In the genomic region with DNA sequence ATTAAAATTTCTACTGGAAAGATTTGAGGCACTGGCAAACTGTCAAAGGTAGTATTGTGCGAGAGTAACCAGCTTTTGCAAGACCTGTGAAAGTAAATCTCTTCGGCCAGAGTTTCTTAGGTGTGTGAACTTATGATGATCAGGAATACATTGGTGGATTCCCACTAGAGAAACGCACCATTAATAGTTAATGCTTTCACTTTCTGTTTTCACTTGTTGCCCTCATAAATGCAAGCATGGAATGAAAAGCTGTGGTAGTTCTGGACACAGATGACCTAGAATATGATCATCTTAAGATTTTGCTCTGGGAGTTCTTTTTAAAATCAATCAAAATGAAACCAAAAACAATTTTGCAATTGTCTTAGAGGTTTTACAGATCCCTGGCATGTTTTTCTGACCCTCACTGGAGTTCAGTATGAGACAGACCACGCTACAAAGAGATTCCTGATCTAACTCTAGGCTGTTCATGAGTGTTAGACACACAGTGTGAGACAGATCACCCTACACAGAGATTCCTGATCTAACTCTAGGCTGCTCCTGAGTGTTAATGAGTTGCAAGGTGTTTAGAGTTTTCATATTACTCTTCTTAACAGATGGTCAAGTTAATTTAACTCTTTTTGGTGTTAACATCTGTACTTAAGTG, we compare ENCODE assay signal across 7 cellular contexts.
DNase-seq lines count a peak whose midpoint lies in the region; ATAC-seq and TF ChIP-seq lines count a peak whose summit lies in the region.

No MANE protein-coding gene starts in this region.

- H3K27ac Mint-ChIP-seq in osteocyte (ENCODE audit: unreplicated experiment) (peak overlapping the region; percentile 78), WTC11 (no peak overlapping the region)

- POLR2A ChIA-PET in WTC11 (lab: Charles Lee), result no interaction called here

- DNase-seq in astrocyte of the spinal cord (ENCODE audit: low read depth, low spot score) (peak; percentile 62), osteocyte (ENCODE audit: extremely low spot score, unreplicated experiment) (no peak), SIG-M5 (lab: John Stamatoyannopoulos, UW) (no peak), WTC11 (ENCODE audit: low spot score) (no peak)
- DNase-seq in activated CD4-positive, alpha-beta T cell treated with anti-CD3 and anti-CD28 coated beads, Interleukin-2, amount 50 U/mL, for 48 hours, result no peak

- in situ Hi-C loops in astrocyte of the spinal cord (cut with HindIII; ENCODE audit: low sequenced_read_pairs), result no loop called here

- H3K27me3 Mint-ChIP-seq in osteocyte (ENCODE audit: unreplicated experiment) (no peaks in the 10 kb centered on the region), WTC11 (ENCODE audit: low read depth) (no peaks in the 10 kb centered on the region)

- H3K4me1 Mint-ChIP-seq in osteocyte (ENCODE audit: unreplicated experiment), result peaks cover 17% of the 10 kb centered on the region
- H3K4me1 Mint-ChIP-seq in WTC11, result no peaks in the 10 kb centered on the region

- H3K9me3 Mint-ChIP-seq in osteocyte (ENCODE audit: unreplicated experiment) (peaks cover 10% of the 10 kb centered on the region), WTC11 (peaks cover 12% of the 10 kb centered on the region; the same call in 1 of the 2 replicates)

- peak overlapping the region; percentile 44 for H3K4me3 Mint-ChIP-seq in osteocyte (ENCODE audit: unreplicated experiment)
- H3K4me3 Mint-ChIP-seq in WTC11, result no peak overlapping the region

- no peak for TF ChIP-seq CTCF in astrocyte of the spinal cord (IDR thresholded peaks at IDR 0.05; ENCODE audit: low read depth, low read length)
- no peak for TF ChIP-seq CTCF in osteocyte (IDR thresholded peaks at IDR 0.05)
- no peak for TF ChIP-seq CTCF in WTC11 (IDR thresholded peaks at IDR 0.05)

- peak overlapping the region; percentile 4 for H3K4me3 ChIP-seq in astrocyte of the spinal cord (ENCODE audit: low read depth, low read length)

- CTCF ChIA-PET in WTC11 (lab: Charles Lee), result interaction anchor here (1.0 kb wide), 1 partner anchor 55 kb away, joined by 4 read pairs; no protein-coding TSS in a partner anchor

- peak; percentile 81 for ATAC-seq in GM18868 (IDR thresholded peaks at IDR 0.05; ENCODE audit: unreplicated experiment)
- ATAC-seq in HG02870 (IDR thresholded peaks at IDR 0.05; ENCODE audit: unreplicated experiment), result peak; percentile 68
- ATAC-seq in WTC11, result no peak

- H3K36me3 Mint-ChIP-seq in osteocyte (ENCODE audit: unreplicated experiment) (peaks cover 16% of the 10 kb centered on the region), WTC11 (0 out of 2 replicates have a peak, but pooled peaks cover 5% of the 10 kb centered on the region)

TF ChIP-seq in WTC11, 78 proteins besides CTCF, POLR2A, EP300 and RAD21 (continues in another document):
- no peak for TF ChIP-seq E2F4 (CRISPR knock-in tag; IDR thresholded peaks at IDR 0.05; ENCODE audit: borderline replicate concordance, low read depth)
- no peak for TF ChIP-seq HMGA2 (CRISPR knock-in tag; IDR thresholded peaks at IDR 0.05)
- no peak for TF ChIP-seq MYBL2 (CRISPR knock-in tag; IDR thresholded peaks at IDR 0.05)
- TF ChIP-seq, protein P1, sequence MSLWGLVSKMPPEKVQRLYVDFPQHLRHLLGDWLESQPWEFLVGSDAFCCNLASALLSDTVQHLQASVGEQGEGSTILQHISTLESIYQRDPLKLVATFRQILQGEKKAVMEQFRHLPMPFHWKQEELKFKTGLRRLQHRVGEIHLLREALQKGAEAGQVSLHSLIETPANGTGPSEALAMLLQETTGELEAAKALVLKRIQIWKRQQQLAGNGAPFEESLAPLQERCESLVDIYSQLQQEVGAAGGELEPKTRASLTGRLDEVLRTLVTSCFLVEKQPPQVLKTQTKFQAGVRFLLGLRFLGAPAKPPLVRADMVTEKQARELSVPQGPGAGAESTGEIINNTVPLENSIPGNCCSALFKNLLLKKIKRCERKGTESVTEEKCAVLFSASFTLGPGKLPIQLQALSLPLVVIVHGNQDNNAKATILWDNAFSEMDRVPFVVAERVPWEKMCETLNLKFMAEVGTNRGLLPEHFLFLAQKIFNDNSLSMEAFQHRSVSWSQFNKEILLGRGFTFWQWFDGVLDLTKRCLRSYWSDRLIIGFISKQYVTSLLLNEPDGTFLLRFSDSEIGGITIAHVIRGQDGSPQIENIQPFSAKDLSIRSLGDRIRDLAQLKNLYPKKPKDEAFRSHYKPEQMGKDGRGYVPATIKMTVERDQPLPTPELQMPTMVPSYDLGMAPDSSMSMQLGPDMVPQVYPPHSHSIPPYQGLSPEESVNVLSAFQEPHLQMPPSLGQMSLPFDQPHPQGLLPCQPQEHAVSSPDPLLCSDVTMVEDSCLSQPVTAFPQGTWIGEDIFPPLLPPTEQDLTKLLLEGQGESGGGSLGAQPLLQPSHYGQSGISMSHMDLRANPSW (CRISPR knock-in tag; conservative IDR thresholded peaks at IDR 0.05; ENCODE audit: low read depth), result no peak
- TF ChIP-seq, protein P2, sequence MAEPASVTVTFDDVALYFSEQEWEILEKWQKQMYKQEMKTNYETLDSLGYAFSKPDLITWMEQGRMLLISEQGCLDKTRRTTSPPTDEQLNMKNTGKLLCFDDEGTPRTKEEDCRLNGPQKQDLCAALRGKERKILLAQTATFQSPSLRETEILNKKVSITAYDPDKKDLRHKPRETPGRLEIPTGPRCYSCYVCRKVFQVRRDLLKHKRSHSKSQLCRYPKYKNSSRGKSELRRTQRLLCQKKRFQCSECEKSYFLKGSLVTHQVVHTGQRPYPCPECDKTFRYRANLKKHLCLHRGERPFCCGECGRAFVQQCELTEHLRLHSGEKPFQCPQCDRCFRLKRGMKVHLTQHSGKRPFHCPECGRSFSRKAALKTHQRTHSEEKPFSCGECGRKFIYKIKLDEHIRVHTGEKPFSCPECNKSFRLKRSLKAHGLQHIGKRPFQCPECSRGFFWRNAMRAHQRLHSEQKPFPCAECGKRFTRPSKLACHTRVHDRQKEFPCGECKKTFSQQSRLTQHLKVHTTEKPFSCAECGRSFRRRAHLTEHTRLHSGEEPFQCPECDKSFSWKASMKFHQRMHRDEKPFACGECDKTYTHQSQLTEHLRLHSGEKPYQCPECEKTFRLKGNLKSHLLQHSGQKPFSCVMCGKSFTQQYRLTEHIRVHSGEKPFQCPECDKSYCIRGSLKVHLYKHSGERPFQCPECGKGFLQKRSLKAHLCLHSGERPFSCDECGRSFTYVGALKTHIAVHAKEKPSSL (CRISPR knock-in tag; conservative IDR thresholded peaks at IDR 0.05), result no peak
- no peak for TF ChIP-seq NFE2L1 (CRISPR knock-in tag; IDR thresholded peaks at IDR 0.05)
- TF ChIP-seq, protein P3, sequence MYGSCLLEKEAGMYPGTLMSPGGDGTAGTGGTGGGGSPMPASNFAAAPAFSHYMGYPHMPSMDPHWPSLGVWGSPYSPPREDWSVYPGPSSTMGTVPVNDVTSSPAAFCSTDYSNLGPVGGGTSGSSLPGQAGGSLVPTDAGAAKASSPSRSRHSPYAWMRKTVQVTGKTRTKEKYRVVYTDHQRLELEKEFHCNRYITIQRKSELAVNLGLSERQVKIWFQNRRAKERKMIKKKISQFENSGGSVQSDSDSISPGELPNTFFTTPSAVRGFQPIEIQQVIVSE (CRISPR knock-in tag; IDR thresholded peaks at IDR 0.05; ENCODE audit: borderline replicate concordance), result no peak
- no peak for TF ChIP-seq AR (CRISPR knock-in tag; IDR thresholded peaks at IDR 0.05)
- no peak for TF ChIP-seq E2F5 (CRISPR knock-in tag; IDR thresholded peaks at IDR 0.05)
- TF ChIP-seq ERG (CRISPR knock-in tag; IDR thresholded peaks at IDR 0.05), result no peak
